In genomic region chr16:8611886-8612595, GRCh38 we compare ENCODE assay signal across 21 cellular contexts. TPM values are rescaled to one million over a fixed set of nuclear protein-coding genes. Genes with fewer than 3 reads are reported as not detected.
"Had no signal": no experiment of that assay in that cellular context is flagged by ENCODE, and none has a peak within 500 bp of the region (broad histone marks: within the 10 kb centered on the region; RNA-seq: fewer than 3 reads in every experiment).

No MANE protein-coding gene starts in this region.

- H3K4me3 Mint-ChIP-seq: activated CD4-positive, alpha-beta memory T cell treated with anti-CD3 and anti-CD28 coated beads, Interleukin-2, amount 10 ng/mL, durations not matched to agents 7 days and 5 days; activated CD4-positive, alpha-beta T cell treated with anti-CD3 and anti-CD28 coated beads for 36 hours; activated naive CD8-positive, alpha-beta T cell treated with anti-CD3 and anti-CD28 coated beads, Interleukin-2, amount 50 U/mL, for 24 hours; endodermal cell; naive thymus-derived CD8-positive, alpha-beta T cell; stimulated activated naive B cell treated with anti-CD40 and anti-IgM and Interleukin-4, amounts not matched to agents 10 μg/mL and 1 μg/mL and 100 μg/mL, for 72 hours had no signal

- H3K9me3 Mint-ChIP-seq: activated CD4-positive, alpha-beta memory T cell treated with anti-CD3 and anti-CD28 coated beads, Interleukin-2, amount 10 ng/mL, durations not matched to agents 7 days and 5 days; activated naive CD8-positive, alpha-beta T cell treated with anti-CD3 and anti-CD28 coated beads, Interleukin-2, amount 50 U/mL, for 24 hours; endodermal cell; naive thymus-derived CD8-positive, alpha-beta T cell; stimulated activated naive B cell treated with anti-CD40 and anti-IgM and Interleukin-4, amounts not matched to agents 10 μg/mL and 1 μg/mL and 100 μg/mL, for 72 hours had no signal

- H3K36me3 Mint-ChIP-seq: naive thymus-derived CD8-positive, alpha-beta T cell; stimulated activated naive B cell treated with anti-CD40 and anti-IgM and Interleukin-4, amounts not matched to agents 10 μg/mL and 1 μg/mL and 100 μg/mL, for 72 hours had no signal

- H3K27ac Mint-ChIP-seq: activated CD4-positive, alpha-beta memory T cell treated with anti-CD3 and anti-CD28 coated beads, Interleukin-2, amount 10 ng/mL, durations not matched to agents 7 days and 5 days; activated CD4-positive, alpha-beta T cell treated with anti-CD3 and anti-CD28 coated beads for 36 hours; activated naive CD8-positive, alpha-beta T cell treated with anti-CD3 and anti-CD28 coated beads, Interleukin-2, amount 50 U/mL, for 24 hours; endodermal cell; stimulated activated naive B cell treated with anti-CD40 and anti-IgM and Interleukin-4, amounts not matched to agents 10 μg/mL and 1 μg/mL and 100 μg/mL, for 72 hours had no signal

- H3K4me3 ChIP-seq: mucosa of descending colon, tibial nerve had no signal

- H3K9me3 ChIP-seq: mucosa of descending colon, neutrophil, tibial nerve had no signal

- ATAC-seq: activated CD4-positive, alpha-beta T cell treated with anti-CD3 and anti-CD28 coated beads for 36 hours; activated naive CD8-positive, alpha-beta T cell treated with anti-CD3 and anti-CD28 coated beads, Interleukin-2, amount 50 U/mL, for 24 hours; left lobe of liver; mucosa of descending colon; naive thymus-derived CD8-positive, alpha-beta T cell; right cardiac atrium; stimulated activated naive B cell treated with anti-CD40 and anti-IgM and Interleukin-4, amounts not matched to agents 10 μg/mL and 1 μg/mL and 100 μg/mL, for 72 hours had no signal

- H3K36me3 ChIP-seq: neutrophil, tibial nerve, WERI-Rb-1 had no signal

- H3K27ac ChIP-seq: neutrophil, tibial nerve, WERI-Rb-1 had no signal

- H3K4me1 ChIP-seq: tibial nerve had no signal

- H3K4me1 Mint-ChIP-seq: activated CD4-positive, alpha-beta memory T cell treated with anti-CD3 and anti-CD28 coated beads, Interleukin-2, amount 10 ng/mL, durations not matched to agents 7 days and 5 days; activated CD4-positive, alpha-beta T cell treated with anti-CD3 and anti-CD28 coated beads for 36 hours; activated naive CD8-positive, alpha-beta T cell treated with anti-CD3 and anti-CD28 coated beads, Interleukin-2, amount 50 U/mL, for 24 hours; endodermal cell; naive thymus-derived CD8-positive, alpha-beta T cell; stimulated activated naive B cell treated with anti-CD40 and anti-IgM and Interleukin-4, amounts not matched to agents 10 μg/mL and 1 μg/mL and 100 μg/mL, for 72 hours had no signal

- DNase-seq: activated CD4-positive, alpha-beta memory T cell treated with anti-CD3 and anti-CD28 coated beads, Interleukin-2, amount 10 ng/mL, durations not matched to agents 7 days and 5 days; activated CD4-positive, alpha-beta T cell treated with anti-CD3 and anti-CD28 coated beads for 36 hours; activated CD8-positive, alpha-beta memory T cell treated with anti-CD3 and anti-CD28 coated beads, Interleukin-2, amount 50 U/mL, for 48 hours; activated naive CD4-positive, alpha-beta T cell treated with Interleukin-2 at 50 U/mL for 16 hours; activated naive CD8-positive, alpha-beta T cell treated with anti-CD3 and anti-CD28 coated beads, Interleukin-2, amount 50 U/mL, for 24 hours; dermis blood vessel endothelial cell; endodermal cell; erythroblast; mucosa of descending colon; naive thymus-derived CD8-positive, alpha-beta T cell; posterior cingulate gyrus; right cardiac atrium; stimulated activated CD4-positive, alpha-beta T cell treated with anti-CD3 and anti-CD28 coated beads, Interleukin-2, amount 100 ng/mL, for 24 hours; stimulated activated naive B cell treated with anti-CD40 and anti-IgM and Interleukin-4, amounts not matched to agents 10 μg/mL and 1 μg/mL and 100 μg/mL, for 72 hours; T-helper 1 cell; WERI-Rb-1 had no signal

RNA-seq across cellular contexts. Expression of gene TMEM114, which starts 21.7 kb away (rescaled TPM):
- total RNA-seq: activated CD4-positive, alpha-beta memory T cell treated with anti-CD3 and anti-CD28 coated beads, Interleukin-2, amount 10 ng/mL, durations not matched to agents 7 days and 5 days; activated CD4-positive, alpha-beta T cell treated with anti-CD3 and anti-CD28 coated beads for 36 hours; dermis blood vessel endothelial cell; fibroblast of villous mesenchyme; left lobe of liver; naive thymus-derived CD8-positive, alpha-beta T cell; right cardiac atrium; subcutaneous adipose tissue; tibial nerve had no signal
- polyA plus RNA-seq: naive thymus-derived CD8-positive, alpha-beta T cell; right cardiac atrium had no signal
